In the genomic region with DNA sequence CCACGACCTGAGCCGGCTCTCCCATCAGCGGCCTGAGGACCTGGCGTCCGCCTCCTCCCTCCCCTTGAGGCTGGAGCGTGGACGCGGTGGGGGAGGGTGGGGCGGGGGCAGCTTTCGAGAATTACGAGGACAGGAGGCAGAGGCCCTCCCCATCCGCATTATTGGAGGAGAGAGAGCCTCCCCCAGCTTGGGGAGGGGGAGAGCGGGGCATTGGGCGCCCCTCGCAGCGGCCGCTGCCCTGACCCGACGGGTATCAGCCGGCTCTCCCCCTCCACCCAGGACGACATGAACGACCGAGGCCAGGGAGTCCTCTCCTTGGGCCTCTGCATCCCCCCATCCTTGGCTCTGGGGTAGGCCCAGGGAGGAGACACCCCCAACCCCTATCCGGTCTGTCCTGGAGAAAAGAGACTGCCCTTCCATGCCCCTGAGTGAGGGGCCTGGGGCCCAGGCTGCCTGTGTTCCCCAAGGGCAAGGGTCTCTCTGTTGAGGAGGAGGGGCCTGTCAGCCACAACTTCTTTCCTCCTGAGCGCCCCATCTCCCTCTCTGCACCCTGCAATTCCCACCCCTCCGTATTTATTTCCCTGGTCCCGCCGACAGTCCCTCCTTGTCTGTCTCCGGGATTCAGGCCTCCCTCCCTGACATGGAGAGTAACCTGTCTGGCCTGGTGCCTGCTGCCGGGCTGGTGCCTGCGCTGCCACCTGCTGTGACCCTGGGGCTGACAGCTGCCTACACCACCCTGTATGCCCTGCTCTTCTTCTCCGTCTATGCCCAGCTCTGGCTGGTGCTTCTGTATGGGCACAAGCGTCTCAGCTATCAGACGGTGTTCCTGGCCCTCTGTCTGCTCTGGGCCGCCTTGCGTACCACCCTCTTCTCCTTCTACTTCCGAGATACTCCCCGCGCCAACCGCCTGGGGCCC, we compare ENCODE assay signal across 6 cellular contexts. TPM values are rescaled to one million over a fixed set of nuclear protein-coding genes. Genes with fewer than 3 reads are reported as not detected.
DNase-seq lines count a peak whose midpoint lies in the region; ATAC-seq lines count a peak whose summit lies in the region.

No MANE protein-coding gene starts in this region.

- peaks cover 13% of the 10 kb centered on the region for H3K27me3 Mint-ChIP-seq in activated CD4-positive, alpha-beta T cell treated with anti-CD3 and anti-CD28 coated beads, Interleukin-2, amount 10 ng/mL, durations not matched to agents 7 days and 5 days
- H3K27me3 Mint-ChIP-seq in T-helper 17 cell: peaks cover 8% of the 10 kb centered on the region

- ATAC-seq in T-helper 17 cell (no peak), GM18873 (IDR thresholded peaks at IDR 0.05; ENCODE audit: low FRiP score, unreplicated experiment) (no peak)

- CTCF ChIA-PET in activated CD4-positive, alpha-beta T cell treated with anti-CD3 and anti-CD28 coated beads, Interleukin-2, amount 10 ng/mL, durations not matched to agents 7 days and 5 days (lab: Charles Lee): interaction anchor here (0.5 to 10.4 kb wide), 6 partner anchors 12 to 1016 kb away, joined by 4 to 92 read pairs (median 8); a partner anchor contains a TSS

- POLR2A ChIA-PET in activated CD4-positive, alpha-beta T cell treated with anti-CD3 and anti-CD28 coated beads, Interleukin-2, amount 10 ng/mL, durations not matched to agents 7 days and 5 days (lab: Charles Lee): interaction anchor here (0.6 kb wide), 1 partner anchor 35 kb away, joined by 3 read pairs; no protein-coding TSS in a partner anchor

- DNase-seq in activated CD4-positive, alpha-beta T cell treated with anti-CD3 and anti-CD28 coated beads, Interleukin-2, amount 10 ng/mL, durations not matched to agents 7 days and 5 days: peak; percentile 48
- no peak for DNase-seq in activated CD4-positive, alpha-beta T cell treated with anti-CD3 and anti-CD28 coated beads, Interleukin-2, amount 50 U/mL, for 1 hour
- DNase-seq in T-helper 17 cell (no peak), islet precursor cell (peak; percentile 63), AG20443 (ENCODE audit: low spot score) (no peak)

- peaks cover 14% of the 10 kb centered on the region for H3K36me3 Mint-ChIP-seq in activated CD4-positive, alpha-beta T cell treated with anti-CD3 and anti-CD28 coated beads, Interleukin-2, amount 10 ng/mL, durations not matched to agents 7 days and 5 days (ENCODE audit: low read depth)
- peaks cover 2% of the 10 kb centered on the region for H3K36me3 Mint-ChIP-seq in T-helper 17 cell (ENCODE audit: low read depth)

- H3K9me3 ChIP-seq in T-helper 17 cell (ENCODE audit: control insufficient read depth, low read length, poor library complexity, severe bottlenecking): no peaks in the 10 kb centered on the region

- H3K4me1 Mint-ChIP-seq in activated CD4-positive, alpha-beta T cell treated with anti-CD3 and anti-CD28 coated beads, Interleukin-2, amount 10 ng/mL, durations not matched to agents 7 days and 5 days: peaks cover 34% of the 10 kb centered on the region
- H3K4me1 Mint-ChIP-seq in T-helper 17 cell: peaks cover 24% of the 10 kb centered on the region

- peak overlapping the region; percentile 83 for H3K4me3 Mint-ChIP-seq in activated CD4-positive, alpha-beta T cell treated with anti-CD3 and anti-CD28 coated beads, Interleukin-2, amount 10 ng/mL, durations not matched to agents 7 days and 5 days
- peak overlapping the region; percentile 89 for H3K4me3 Mint-ChIP-seq in T-helper 17 cell

- peak overlapping the region; percentile 77 for H3K27ac Mint-ChIP-seq in activated CD4-positive, alpha-beta T cell treated with anti-CD3 and anti-CD28 coated beads, Interleukin-2, amount 10 ng/mL, durations not matched to agents 7 days and 5 days
- peak overlapping the region; percentile 95 for H3K27ac Mint-ChIP-seq in T-helper 17 cell

- no peaks in the 10 kb centered on the region for H3K9me3 Mint-ChIP-seq in activated CD4-positive, alpha-beta T cell treated with anti-CD3 and anti-CD28 coated beads, Interleukin-2, amount 10 ng/mL, durations not matched to agents 7 days and 5 days

RNA-seq across cellular contexts. Expression of a gene that starts 0.5 kb away (rescaled TPM):
- 10 to 100 TPM; 24.6 to 32.2 TPM for total RNA-seq in activated CD4-positive, alpha-beta T cell treated with anti-CD3 and anti-CD28 coated beads, Interleukin-2, amount 10 ng/mL, durations not matched to agents 7 days and 5 days
- 10 to 100 TPM; 46.5 to 57.9 TPM for total RNA-seq in T-helper 17 cell

RNA-seq across cellular contexts. Expression of a gene that starts 1.7 kb away (rescaled TPM):
- total RNA-seq in activated CD4-positive, alpha-beta T cell treated with anti-CD3 and anti-CD28 coated beads, Interleukin-2, amount 10 ng/mL, durations not matched to agents 7 days and 5 days: 10 to 100 TPM; 32.0 to 34.2 TPM
- 10 to 100 TPM; 46.3 to 47.0 TPM for total RNA-seq in T-helper 17 cell

RNA-seq across cellular contexts. Expression of a gene that starts 5.0 kb away (rescaled TPM):
- not detected for total RNA-seq in activated CD4-positive, alpha-beta T cell treated with anti-CD3 and anti-CD28 coated beads, Interleukin-2, amount 10 ng/mL, durations not matched to agents 7 days and 5 days
- total RNA-seq in T-helper 17 cell: under 1 TPM in 1 of 2 donors, not detected in 1; 0.50 TPM

RNA-seq across cellular contexts. Expression of a gene that starts 14.0 kb away (rescaled TPM):
- not detected for total RNA-seq in activated CD4-positive, alpha-beta T cell treated with anti-CD3 and anti-CD28 coated beads, Interleukin-2, amount 10 ng/mL, durations not matched to agents 7 days and 5 days
- total RNA-seq in T-helper 17 cell: not detected

RNA-seq across cellular contexts. Expression of a gene that starts 19.2 kb away (rescaled TPM):
- 10 to 100 TPM; 24.8 to 32.0 TPM for total RNA-seq in activated CD4-positive, alpha-beta T cell treated with anti-CD3 and anti-CD28 coated beads, Interleukin-2, amount 10 ng/mL, durations not matched to agents 7 days and 5 days
- total RNA-seq in T-helper 17 cell: 10 to 100 TPM; 25.7 to 26.6 TPM

Comparison
In these comparisons a context has a peak if more than half of its experiments do, and no peak if none do; other contexts are left out.
1. DNase-seq: peak in activated CD4-positive, alpha-beta T cell treated with anti-CD3 and anti-CD28 coated beads, Interleukin-2, amount 10 ng/mL, durations not matched to agents 7 days and 5 days (single experiment) and islet precursor cell (single experiment); none in activated CD4-positive, alpha-beta T cell treated with anti-CD3 and anti-CD28 coated beads, Interleukin-2, amount 50 U/mL, for 1 hour (single experiment), T-helper 17 cell (0 of 3) and AG20443 (single experiment).